ENCODE assay signal across 1 cellular context in genomic region chr17:39252788-39253460, GRCh38.
TF ChIP-seq lines count a peak whose summit lies in the region.

No MANE protein-coding gene starts in this region.

TF ChIP-seq in K562, 482 proteins besides CTCF, POLR2A, EP300 and RAD21 (continued from another document):
- TF ChIP-seq FOXO4 (CRISPR knock-in tag; IDR thresholded peaks at IDR 0.05), result no peak
- TF ChIP-seq CGGBP1 (CRISPR knock-in tag; IDR thresholded peaks at IDR 0.05), result no peak
- TF ChIP-seq MYBL2 (IDR thresholded peaks at IDR 0.05; ENCODE audit: low read depth), result no peak
- no peak for TF ChIP-seq MYBL2 (CRISPR knock-in tag; IDR thresholded peaks at IDR 0.05; ENCODE audit: borderline replicate concordance)
- TF ChIP-seq ZNF584 (CRISPR knock-in tag; IDR thresholded peaks at IDR 0.05; ENCODE audit: low read depth), result no peak
- no peak for TF ChIP-seq CHD7 (IDR thresholded peaks at IDR 0.05; ENCODE audit: low read depth, low read length)
- no peak for TF ChIP-seq ZBTB12 (CRISPR knock-in tag; IDR thresholded peaks at IDR 0.05)
- TF ChIP-seq SNIP1 (IDR thresholded peaks at IDR 0.05; ENCODE audit: low read depth), result no peak
- TF ChIP-seq MCM2 (IDR thresholded peaks at IDR 0.05; ENCODE audit: low read depth), result no peak
- no peak for TF ChIP-seq RNF2 (IDR thresholded peaks at IDR 0.05)
- no peak for TF ChIP-seq CEBPB (tag; IDR thresholded peaks at IDR 0.05)
- TF ChIP-seq NR1H2 (CRISPR knock-in tag; IDR thresholded peaks at IDR 0.05), result no peak
- TF ChIP-seq NONO (IDR thresholded peaks at IDR 0.05; ENCODE audit: low read depth in 2 of 2, low read length in 1 of 2), result no peak
- TF ChIP-seq NFYB (IDR thresholded peaks at IDR 0.05; ENCODE audit: extremely low read depth, insufficient read length), result no peak
- no peak for TF ChIP-seq MAX (CRISPR knock-in tag; IDR thresholded peaks at IDR 0.05)
- TF ChIP-seq PRMT5 (CRISPR knock-in tag; IDR thresholded peaks at IDR 0.05), result no peak
- no peak for TF ChIP-seq TEAD2 (tag; IDR thresholded peaks at IDR 0.05)
- no peak for TF ChIP-seq ZBED1 (IDR thresholded peaks at IDR 0.05)
